ENCODE assay signal across 38 cellular contexts in genomic region chr7:1275685-1276424, GRCh38. TPM values are rescaled to one million over a fixed set of nuclear protein-coding genes. Genes with fewer than 3 reads are reported as not detected.
A peak's percentile ranks its signal among the peaks of the same experiment; 100 is the strongest.
DNase-seq lines count a peak whose midpoint lies in the region; ATAC-seq, FAIRE-seq and TF ChIP-seq lines count a peak whose summit lies in the region.
"Had no signal": no experiment of that assay in that cellular context is flagged by ENCODE, and none has a peak within 500 bp of the region (broad histone marks: within the 10 kb centered on the region; RNA-seq: fewer than 3 reads in every experiment).

No MANE protein-coding gene starts in this region.

- intact Hi-C loops in natural killer cell (cut with micrococcal nuclease): no loop called here
- intact Hi-C loops in kidney (cut with DNase I): no loop called here
- intact Hi-C loops in ascending aorta (cut with DNase I): no loop called here

- no peaks in the 10 kb centered on the region for H3K9me3 ChIP-seq in kidney (ENCODE audit: control insufficient read depth in 1 of 2, low read length in 2 of 2)
- H3K9me3 ChIP-seq in ascending aorta: no peaks in the 10 kb centered on the region
- H3K9me3 ChIP-seq: esophagus squamous epithelium had no signal

- ATAC-seq in natural killer cell treated with Interleukin-12 subunit alpha and Interleukin-12 subunit beta and Interleukin-15 and Interleukin-18, amount 100 ng/mL, for 72 hours: no peak
- ATAC-seq in natural killer cell: no peak
- ATAC-seq: activated CD4-positive, CD25-positive, alpha-beta regulatory T cell treated with anti-CD3 and anti-CD28 coated beads, Interleukin-2, amount 50 U/mL, for 24 hours; activated naive CD4-positive, alpha-beta T cell treated with anti-CD3 and anti-CD28 coated beads, Interleukin-2, amount 50 U/mL, for 72 hours; activated T-helper 17 cell treated with anti-CD3 and anti-CD28 coated beads, Interleukin-2, amount 50 U/mL, for 72 hours; GM12878; HCT116; left colon had no signal

- H3K36me3 ChIP-seq in kidney (ENCODE audit: control insufficient read depth in 1 of 2, insufficient read depth in 2 of 2, low read length in 2 of 2) (no peaks in the 10 kb centered on the region), ascending aorta (no peaks in the 10 kb centered on the region)
- H3K36me3 ChIP-seq: esophagus squamous epithelium, tibial nerve had no signal

- H3K9me3 Mint-ChIP-seq in natural killer cell treated with Interleukin-12 subunit alpha and Interleukin-12 subunit beta and Interleukin-15 and Interleukin-18, amount 100 ng/mL, for 72 hours: peaks cover 3% of the 10 kb centered on the region
- H3K9me3 Mint-ChIP-seq in natural killer cell: peaks cover 0 to 2% of the 10 kb centered on the region in 2 donors

- DNase-seq in NCI-H1417 (lab: John Stamatoyannopoulos, UW) (peak in 2 of 3 experiments; percentile 62 to 85), NCI-H1417 treated with DMSO at 0.1 percent for 48 hours (lab: John Stamatoyannopoulos, UW) (no peak), natural killer cell (no peak), kidney (peak; percentile 66), retina (peak; percentile 89), ascending aorta (ENCODE audit: low spot score in 2 of 2) (no peak), DMS 273 (lab: John Stamatoyannopoulos, UW; ENCODE audit: unreplicated experiment) (no peak)
- peak; percentile 53 for DNase-seq in natural killer cell treated with Interleukin-12 subunit alpha and Interleukin-12 subunit beta and Interleukin-15 and Interleukin-18, amount 100 ng/mL, for 72 hours (ENCODE audit: low spot score)
- DNase-seq: activated CD4-positive, alpha-beta memory T cell treated with anti-CD3 and anti-CD28 coated beads, Interleukin-2, amount 10 ng/mL, durations not matched to agents 7 days and 5 days; activated CD8-positive, alpha-beta memory T cell treated with anti-CD3 and anti-CD28 coated beads, Interleukin-2, amount 50 U/mL, for 48 hours; Calu3; central memory CD4-positive, alpha-beta T cell; esophagus squamous epithelium; foreskin melanocyte; left colon; midbrain; MM.1S; naive thymus-derived CD4-positive, alpha-beta T cell; NCI-H187 treated with DMSO at 0.1 percent for 48 hours; NCI-H510A; PC-9; stimulated activated CD4-positive, alpha-beta T cell treated with anti-CD3 and anti-CD28 coated beads, Interleukin-2, amount 100 ng/mL, for 48 hours had no signal

- no peak overlapping the region for H3K4me3 Mint-ChIP-seq in natural killer cell treated with Interleukin-12 subunit alpha and Interleukin-12 subunit beta and Interleukin-15 and Interleukin-18, amount 100 ng/mL, for 72 hours
- H3K4me3 Mint-ChIP-seq in natural killer cell: no peak overlapping the region
- H3K4me3 Mint-ChIP-seq: activated CD4-positive, alpha-beta memory T cell treated with anti-CD3 and anti-CD28 coated beads, Interleukin-2, amount 10 ng/mL, durations not matched to agents 7 days and 5 days; activated T-helper 17 cell treated with anti-CD3 and anti-CD28 coated beads, Interleukin-2, amount 50 U/mL, for 72 hours; CD14-positive monocyte; dendritic cell treated with granulocyte-macrophage colony-stimulating factor and Interleukin-4, amounts not matched to agents 40 ng/mL and 50 ng/mL, for 4 days; naive thymus-derived CD4-positive, alpha-beta T cell had no signal

- peaks cover 5 to 8% of the 10 kb centered on the region in 2 donors for H3K27me3 Mint-ChIP-seq in natural killer cell treated with Interleukin-12 subunit alpha and Interleukin-12 subunit beta and Interleukin-15 and Interleukin-18, amount 100 ng/mL, for 72 hours
- H3K27me3 Mint-ChIP-seq in natural killer cell (ENCODE audit: low read depth in 2 of 2): no peaks in the 10 kb centered on the region
- H3K27me3 Mint-ChIP-seq: activated CD4-positive, alpha-beta memory T cell treated with anti-CD3 and anti-CD28 coated beads, Interleukin-2, amount 10 ng/mL, durations not matched to agents 7 days and 5 days had no signal

- no peak for FAIRE-seq in kidney (lab: Jason Lieb, UNC)
- FAIRE-seq: endometrium, GM12878, HTR-8/SVneo, TTC549 had no signal

- no peak overlapping the region for H3K4me3 ChIP-seq in kidney (ENCODE audit: low read length in 2 of 2)
- no peak overlapping the region for H3K4me3 ChIP-seq in ascending aorta
- H3K4me3 ChIP-seq: esophagus squamous epithelium, GM12878, PC-9, tibial nerve had no signal

- H3K36me3 Mint-ChIP-seq in natural killer cell treated with Interleukin-12 subunit alpha and Interleukin-12 subunit beta and Interleukin-15 and Interleukin-18, amount 100 ng/mL, for 72 hours: no peaks in the 10 kb centered on the region
- no peaks in the 10 kb centered on the region for H3K36me3 Mint-ChIP-seq in natural killer cell
- H3K36me3 Mint-ChIP-seq: activated naive CD4-positive, alpha-beta T cell treated with anti-CD3 and anti-CD28 coated beads, Interleukin-2, amount 50 U/mL, for 72 hours; CD14-positive monocyte had no signal

- H3K27ac Mint-ChIP-seq in natural killer cell treated with Interleukin-12 subunit alpha and Interleukin-12 subunit beta and Interleukin-15 and Interleukin-18, amount 100 ng/mL, for 72 hours: no peak overlapping the region
- no peak overlapping the region for H3K27ac Mint-ChIP-seq in natural killer cell
- H3K27ac Mint-ChIP-seq: activated CD4-positive, alpha-beta memory T cell treated with anti-CD3 and anti-CD28 coated beads, Interleukin-2, amount 10 ng/mL, durations not matched to agents 7 days and 5 days; activated naive CD4-positive, alpha-beta T cell treated with anti-CD3 and anti-CD28 coated beads, Interleukin-2, amount 50 U/mL, for 72 hours; activated T-helper 17 cell treated with anti-CD3 and anti-CD28 coated beads, Interleukin-2, amount 50 U/mL, for 72 hours; CD14-positive monocyte; dendritic cell treated with granulocyte-macrophage colony-stimulating factor and Interleukin-4, amounts not matched to agents 40 ng/mL and 50 ng/mL, for 4 days; naive thymus-derived CD4-positive, alpha-beta T cell had no signal

- no peaks in the 10 kb centered on the region for H3K27me3 ChIP-seq in ascending aorta

- H3K27ac ChIP-seq in kidney (ENCODE audit: low read depth in 2 of 2, low read length in 2 of 2): no peak overlapping the region
- no peak overlapping the region for H3K27ac ChIP-seq in ascending aorta
- H3K27ac ChIP-seq: 22Rv1, esophagus squamous epithelium, KMS-11, PC-9, tibial nerve had no signal

- TF ChIP-seq CTCF in natural killer cell (IDR thresholded peaks at IDR 0.05) (no peak), kidney (IDR thresholded peaks at IDR 0.05; ENCODE audit: borderline replicate concordance, extremely low read depth, insufficient read depth) (no peak), ascending aorta (IDR thresholded peaks at IDR 0.05) (no peak)

- no peaks in the 10 kb centered on the region for H3K4me1 Mint-ChIP-seq in natural killer cell treated with Interleukin-12 subunit alpha and Interleukin-12 subunit beta and Interleukin-15 and Interleukin-18, amount 100 ng/mL, for 72 hours (ENCODE audit: low read depth in 2 of 2)
- H3K4me1 Mint-ChIP-seq in natural killer cell: no peaks in the 10 kb centered on the region
- H3K4me1 Mint-ChIP-seq: activated CD4-positive, alpha-beta memory T cell treated with anti-CD3 and anti-CD28 coated beads, Interleukin-2, amount 10 ng/mL, durations not matched to agents 7 days and 5 days; activated T-helper 17 cell treated with anti-CD3 and anti-CD28 coated beads, Interleukin-2, amount 50 U/mL, for 72 hours; CD14-positive monocyte; naive thymus-derived CD4-positive, alpha-beta T cell had no signal

- H3K9ac ChIP-seq in kidney (ENCODE audit: low read length in 2 of 2): no peak overlapping the region
- H3K9ac ChIP-seq: KMS-11 had no signal

- H3K4me1 ChIP-seq in kidney (ENCODE audit: control insufficient read depth in 1 of 2, insufficient read depth in 1 of 2, low read depth in 1 of 2, low read length in 2 of 2) (no peaks in the 10 kb centered on the region), ascending aorta (no peaks in the 10 kb centered on the region)
- H3K4me1 ChIP-seq: esophagus squamous epithelium, tibial nerve had no signal

RNA-seq across cellular contexts. Expression of gene UNCX, which starts 43.2 kb away (rescaled TPM):
- not detected for total RNA-seq in natural killer cell treated with Interleukin-12 subunit alpha and Interleukin-12 subunit beta and Interleukin-15 and Interleukin-18, amount 100 ng/mL, for 72 hours
- total RNA-seq in natural killer cell (not detected), kidney (2.0 TPM), ascending aorta (not detected)
- polyA plus RNA-seq in kidney (ENCODE audit: insufficient read depth, low read depth, low replicate concordance): 1.4 TPM
- total RNA-seq: activated CD4-positive, alpha-beta memory T cell treated with anti-CD3 and anti-CD28 coated beads, Interleukin-2, amount 10 ng/mL, durations not matched to agents 7 days and 5 days; activated naive CD4-positive, alpha-beta T cell treated with anti-CD3 and anti-CD28 coated beads, Interleukin-2, amount 50 U/mL, for 72 hours; activated T-helper 17 cell treated with anti-CD3 and anti-CD28 coated beads, Interleukin-2, amount 50 U/mL, for 72 hours; aorta; Calu3; esophagus squamous epithelium; GM12878; left colon; naive thymus-derived CD4-positive, alpha-beta T cell; osteoblast; PC-9; T-helper 1 cell treated with Interleukin-12 subunit alpha and Interleukin-12 subunit beta and Interleukin-4 antibody, amounts not matched to agents 30 ng/mL and 1 ng/mL, for 36 hours; tibial nerve had no signal
- polyA plus RNA-seq: aorta; CD14-positive monocyte; GM12878; naive thymus-derived CD4-positive, alpha-beta T cell had no signal

Comparison
In these comparisons a context has a peak if more than half of its experiments do, and no peak if none do; other contexts are left out.
1. DNase-seq: peak in NCI-H1417 (2 of 3), natural killer cell treated with Interleukin-12 subunit alpha and Interleukin-12 subunit beta and Interleukin-15 and Interleukin-18, amount 100 ng/mL, for 72 hours (single experiment), kidney (single experiment) and retina (single experiment); none in NCI-H1417 treated with DMSO at 0.1 percent for 48 hours (single experiment), natural killer cell (single experiment), ascending aorta (0 of 2) and DMS 273 (single experiment).